23 cellular contexts compared by ENCODE assay signal in the genomic region with DNA sequence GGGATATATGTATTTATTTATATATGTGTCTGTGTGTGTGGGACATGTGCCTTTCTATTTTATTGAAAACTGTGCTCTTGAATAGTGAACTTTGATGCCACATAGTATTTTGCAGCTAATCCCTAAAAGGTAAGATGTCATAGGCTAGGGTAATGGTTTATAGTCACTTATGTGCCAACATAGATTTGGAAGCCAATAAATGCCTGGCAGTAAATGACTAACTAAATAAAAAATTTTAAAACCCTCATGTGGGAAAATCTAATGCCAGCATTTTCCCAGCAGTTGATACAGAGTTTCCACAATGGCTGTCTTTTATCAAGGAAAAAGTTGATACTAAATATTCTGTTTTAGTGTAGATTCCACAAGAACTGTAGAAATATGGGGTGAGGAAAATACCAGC.
"Had no signal": no experiment of that assay in that cellular context is flagged by ENCODE, and none has a peak within 500 bp of the region (broad histone marks: within the 10 kb centered on the region; RNA-seq: fewer than 3 reads in every experiment).

No MANE protein-coding gene starts in this region.

- H3K27me3 ChIP-seq: colonic mucosa, dorsolateral prefrontal cortex, esophagus muscularis mucosa, esophagus squamous epithelium, foreskin keratinocyte, gastrocnemius medialis, gastroesophageal sphincter, heart left ventricle had no signal

- DNase-seq: colonic mucosa; cortex of kidney; dermis blood vessel endothelial cell; dorsolateral prefrontal cortex; effector CD4-positive, alpha-beta T cell; effector CD8-positive, alpha-beta T cell; effector memory CD4-positive, alpha-beta T cell; effector memory CD8-positive, alpha-beta T cell; endodermal cell; erythroblast; esophagus squamous epithelium; foreskin keratinocyte; foreskin melanocyte; gastrocnemius medialis; glutamatergic neuron; head of caudate nucleus; heart left ventricle; heart right ventricle had no signal

- H3K27ac ChIP-seq: colonic mucosa, coronary artery, dorsolateral prefrontal cortex, epithelial cell of prostate, esophagus muscularis mucosa, esophagus squamous epithelium, foreskin keratinocyte, gastrocnemius medialis, gastroesophageal sphincter, heart left ventricle, heart right ventricle had no signal

- ATAC-seq: effector memory CD8-positive, alpha-beta T cell; esophagus mucosa; foreskin keratinocyte; gastrocnemius medialis; gastroesophageal sphincter; heart left ventricle; heart right ventricle had no signal

- H3K36me3 ChIP-seq: colonic mucosa, esophagus muscularis mucosa, esophagus squamous epithelium, gastrocnemius medialis, gastroesophageal sphincter, heart left ventricle, heart right ventricle had no signal

- H3K4me1 ChIP-seq: colonic mucosa, esophagus muscularis mucosa, esophagus squamous epithelium, foreskin keratinocyte, gastrocnemius medialis, gastroesophageal sphincter, heart left ventricle, heart right ventricle had no signal

- H3K9me3 ChIP-seq: colonic mucosa, esophagus muscularis mucosa, esophagus squamous epithelium, gastrocnemius medialis, gastroesophageal sphincter, heart left ventricle, heart right ventricle had no signal

- H3K4me3 ChIP-seq: colonic mucosa, coronary artery, dorsolateral prefrontal cortex, esophagus muscularis mucosa, esophagus squamous epithelium, gastrocnemius medialis, gastroesophageal sphincter, heart left ventricle, heart right ventricle had no signal
